ENCODE assay signal across 7 cellular contexts in genomic region chr10:4825868-4826787, GRCh38. TPM values are rescaled to one million over a fixed set of nuclear protein-coding genes. Genes with fewer than 3 reads are reported as not detected.
DNase-seq lines count a peak whose midpoint lies in the region; ATAC-seq and TF ChIP-seq lines count a peak whose summit lies in the region.

TSS of gene AKR1E2 (plus strand) at chr10:4826207. CDS start at chr10:4826325, 118 bp downstream.

- peak within 1 kb of the TSS in 45 of 59 donors; percentile 21 to 91 (median 70) for H3K27ac ChIP-seq in dorsolateral prefrontal cortex

- peaks cover 0 to 69% (median 3%) of the 10 kb centered on the region in 45 donors for H3K27me3 ChIP-seq in dorsolateral prefrontal cortex

- DNase-seq in NCI-H2107 treated with DMSO at 0.1 percent for 48 hours (lab: John Stamatoyannopoulos, UW; ENCODE audit: unreplicated experiment) (peak; percentile 6), dorsolateral prefrontal cortex (peak; percentile 69 to 92 (median 84)), left kidney (ENCODE audit: low read depth, low spot score) (peak; percentile 95)
- peak; percentile 89 for DNase-seq in activated CD8-positive, alpha-beta T cell treated with anti-CD3 and anti-CD28 coated beads for 36 hours
- peak; percentile 28 to 79 (median 65) for DNase-seq in stimulated activated CD4-positive, alpha-beta T cell treated with anti-CD3 and anti-CD28 coated beads, Interleukin-1b, Interleukin-23, amount 100 ng/mL, for 24 hours (ENCODE audit: low read depth in 4 of 4, low spot score in 1 of 4)

- CTCF ChIA-PET in activated CD8-positive, alpha-beta T cell treated with anti-CD3 and anti-CD28 coated beads for 36 hours (lab: Charles Lee) = interaction anchor here (1.0 to 11.2 kb wide), 3 partner anchors 11 to 24 kb away, joined by 3 to 74 read pairs (median 6); no protein-coding TSS in a partner anchor

- H3K4me3 Mint-ChIP-seq in activated CD8-positive, alpha-beta T cell treated with anti-CD3 and anti-CD28 coated beads for 36 hours = peak within 1 kb of the TSS; percentile 74

- POLR2A ChIA-PET in activated CD8-positive, alpha-beta T cell treated with anti-CD3 and anti-CD28 coated beads for 36 hours (lab: Charles Lee) = interaction anchor here (1.0 kb wide), 1 partner anchor 9 kb away, joined by 3 read pairs; no protein-coding TSS in a partner anchor

- intact Hi-C loops in activated CD8-positive, alpha-beta T cell treated with anti-CD3 and anti-CD28 coated beads for 36 hours (cut with micrococcal nuclease) = loop anchor here (10.0 kb wide), 1 partner anchor 459 kb away; no protein-coding TSS in a partner anchor
- intact Hi-C loops in dorsolateral prefrontal cortex (cut with DNase I) = no loop called here

- H3K27ac Mint-ChIP-seq in activated CD8-positive, alpha-beta T cell treated with anti-CD3 and anti-CD28 coated beads for 36 hours = peak within 1 kb of the TSS; percentile 65

- no peaks in the 10 kb centered on the region for H3K36me3 Mint-ChIP-seq in activated CD8-positive, alpha-beta T cell treated with anti-CD3 and anti-CD28 coated beads for 36 hours (ENCODE audit: low read depth)

- peaks cover 7% of the 10 kb centered on the region for H3K4me1 Mint-ChIP-seq in activated CD8-positive, alpha-beta T cell treated with anti-CD3 and anti-CD28 coated beads for 36 hours (ENCODE audit: low read depth)

- H3K27me3 Mint-ChIP-seq in activated CD8-positive, alpha-beta T cell treated with anti-CD3 and anti-CD28 coated beads for 36 hours = peaks cover 33% of the 10 kb centered on the region

- no peak for TF ChIP-seq CTCF in activated CD8-positive, alpha-beta T cell treated with anti-CD3 and anti-CD28 coated beads for 36 hours (IDR thresholded peaks at IDR 0.05)
- peak in 1 of 56 donors; percentile 5 for TF ChIP-seq CTCF in dorsolateral prefrontal cortex (IDR thresholded peaks at IDR 0.05 in 54 of 56, conservative IDR thresholded peaks at IDR 0.05 in 2 of 56; ENCODE audit: low read depth in 1 of 56, partially characterized antibody in 56 of 56)

- H3K9me3 Mint-ChIP-seq in activated CD8-positive, alpha-beta T cell treated with anti-CD3 and anti-CD28 coated beads for 36 hours = peaks cover 2% of the 10 kb centered on the region

- peak; percentile 86 for ATAC-seq in GM21619 (IDR thresholded peaks at IDR 0.05; ENCODE audit: unreplicated experiment)
- ATAC-seq in activated CD8-positive, alpha-beta T cell treated with anti-CD3 and anti-CD28 coated beads for 36 hours = peak; percentile 93
- ATAC-seq in GM19455 (IDR thresholded peaks at IDR 0.05; ENCODE audit: unreplicated experiment) = no peak

- peak within 1 kb of the TSS; percentile 30 to 76 (median 66) for H3K4me3 ChIP-seq in dorsolateral prefrontal cortex

RNA-seq across cellular contexts. Expression of gene AKR1E2, which starts in this region (rescaled TPM):
- total RNA-seq in activated CD8-positive, alpha-beta T cell treated with anti-CD3 and anti-CD28 coated beads for 36 hours = 1 to 10 TPM; 6.1 to 6.5 TPM
- total RNA-seq in dorsolateral prefrontal cortex = 10 to 100 TPM in 116 of 120 experiments, 1 to 10 TPM in 4; 8.8 to 35.6 (median 19.3) TPM

Comparison
In these comparisons a context has a peak if more than half of its experiments do, and no peak if none do; other contexts are left out.
1. DNase-seq: peak in every context shown above with its lines; median percentile 95 in left kidney; 89 in activated CD8-positive, alpha-beta T cell treated with anti-CD3 and anti-CD28 coated beads for 36 hours; 84 in dorsolateral prefrontal cortex; 65 in stimulated activated CD4-positive, alpha-beta T cell treated with anti-CD3 and anti-CD28 coated beads, Interleukin-1b, Interleukin-23, amount 100 ng/mL, for 24 hours; 6 in NCI-H2107 treated with DMSO at 0.1 percent for 48 hours.